In the genomic region with DNA sequence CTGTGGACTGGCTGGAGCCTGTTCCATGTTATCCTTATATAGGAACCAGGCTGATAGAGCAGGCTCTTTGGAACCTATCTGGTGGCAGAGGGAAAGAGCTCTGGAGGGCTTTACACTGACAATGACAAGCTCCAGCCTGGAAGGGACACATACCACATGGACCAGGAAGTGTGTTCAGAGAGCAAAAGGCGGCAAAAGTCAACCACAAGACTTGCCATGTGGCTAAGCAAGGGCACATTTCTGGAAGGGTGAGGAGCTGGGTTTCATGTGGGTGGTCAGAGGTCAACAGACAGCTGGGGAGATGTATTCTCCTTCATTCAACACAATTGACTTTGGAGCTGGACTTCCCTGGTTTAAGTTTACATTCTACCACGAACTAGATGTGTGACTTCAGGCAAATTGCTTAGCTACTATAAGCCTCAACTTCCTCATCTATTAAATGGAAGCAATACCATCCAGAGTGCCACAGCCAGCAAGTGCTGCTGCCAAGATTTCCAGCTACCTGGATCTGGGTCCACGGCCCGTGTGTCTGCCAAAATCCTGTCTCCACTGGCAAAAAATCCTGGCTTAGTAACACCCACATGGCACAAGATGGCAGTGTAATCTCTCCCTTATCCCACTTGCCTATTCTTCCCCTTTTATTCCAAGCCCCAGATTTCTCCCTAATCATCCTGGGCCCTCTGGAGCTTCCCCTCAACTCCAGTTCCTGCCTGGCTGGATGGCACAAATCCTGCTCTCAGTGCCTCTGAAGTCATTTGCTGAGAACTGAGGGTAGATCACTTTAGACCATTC, we compare ENCODE assay signal across 13 cellular contexts.
A peak's percentile ranks its signal among the peaks of the same experiment; 100 is the strongest.
DNase-seq lines count a peak whose midpoint lies in the region; TF ChIP-seq lines count a peak whose summit lies in the region.
"Had no signal": no experiment of that assay in that cellular context is flagged by ENCODE, and none has a peak within 500 bp of the region (broad histone marks: within the 10 kb centered on the region; RNA-seq: fewer than 3 reads in every experiment).

No MANE protein-coding gene starts in this region.

- no peaks in the 10 kb centered on the region for H3K36me3 ChIP-seq in SK-N-MC (ENCODE audit: insufficient read depth, low read length)

- peak overlapping the region; percentile 52 for H3K27ac Mint-ChIP-seq in type B pancreatic cell

- peak; percentile 13 for DNase-seq in activated effector memory CD4-positive, alpha-beta T cell treated with anti-CD3 and anti-CD28 coated beads, Interleukin-2, amount 50 U/mL, for 16 hours
- DNase-seq in activated effector memory CD4-positive, alpha-beta T cell treated with Interleukin-2 at 50 U/mL for 16 hours, result no peak
- DNase-seq in SK-N-MC (ENCODE audit: low read depth, low spot score) (no peak), fibroblast of peridontal ligament (ENCODE audit: extremely low read depth) (peak; percentile 28), type B pancreatic cell (ENCODE audit: extremely low spot score, unreplicated experiment) (no peak), T-helper 9 cell (no peak), GDM1 (lab: John Stamatoyannopoulos, UW) (no peak)
- no peak for DNase-seq in activated CD4-positive, CD25-positive, alpha-beta regulatory T cell treated with anti-CD3 and anti-CD28 coated beads, Interleukin-2, amount 50 U/mL, for 72 hours
- DNase-seq: activated T-cell treated with anti-CD3 and anti-CD28 coated beads, Interleukin-2, amount 50 U/mL, for 4 hours; Karpas-422; NCI-H2227 treated with DMSO at 0.1 percent for 48 hours; Right ventricle myocardium superior; trophoblast cell had no signal

- H3K4me3 Mint-ChIP-seq in type B pancreatic cell, result no peak overlapping the region
- H3K4me3 Mint-ChIP-seq: activated T-cell treated with anti-CD3 and anti-CD28 coated beads, Interleukin-2, amount 50 U/mL, for 4 hours had no signal

- no peaks in the 10 kb centered on the region for H3K27me3 Mint-ChIP-seq in type B pancreatic cell

- H3K9ac ChIP-seq in SK-N-MC (ENCODE audit: insufficient read length), result peak overlapping the region; percentile 26

- no peaks in the 10 kb centered on the region for H3K9me3 Mint-ChIP-seq in type B pancreatic cell
- H3K9me3 Mint-ChIP-seq: activated T-cell treated with anti-CD3 and anti-CD28 coated beads, Interleukin-2, amount 50 U/mL, for 4 hours had no signal

- H3K9me3 ChIP-seq in SK-N-MC (ENCODE audit: low read depth, low read length), result no peaks in the 10 kb centered on the region

- TF ChIP-seq CTCF in type B pancreatic cell (conservative IDR thresholded peaks at IDR 0.05), result peak; percentile 22

- peaks cover 12% of the 10 kb centered on the region for H3K4me1 Mint-ChIP-seq in type B pancreatic cell (ENCODE audit: unreplicated experiment)

- H3K4me3 ChIP-seq in SK-N-MC, result no peak overlapping the region

- peak overlapping the region; percentile 36; the same call in 1 of the 2 replicates for H3K27ac ChIP-seq in SK-N-MC

- no peaks in the 10 kb centered on the region for H3K36me3 Mint-ChIP-seq in type B pancreatic cell

Comparison
In these comparisons a context has a peak if more than half of its experiments do, and no peak if none do; other contexts are left out.
1. DNase-seq: peak in activated effector memory CD4-positive, alpha-beta T cell treated with anti-CD3 and anti-CD28 coated beads, Interleukin-2, amount 50 U/mL, for 16 hours (single experiment) and fibroblast of peridontal ligament (single experiment); none in activated effector memory CD4-positive, alpha-beta T cell treated with Interleukin-2 at 50 U/mL for 16 hours (single experiment), SK-N-MC (single experiment), type B pancreatic cell (single experiment), activated CD4-positive, CD25-positive, alpha-beta regulatory T cell treated with anti-CD3 and anti-CD28 coated beads, Interleukin-2, amount 50 U/mL, for 72 hours (single experiment), T-helper 9 cell (single experiment) and GDM1 (single experiment).